ENCODE assay signal across 35 cellular contexts in the genomic region with DNA sequence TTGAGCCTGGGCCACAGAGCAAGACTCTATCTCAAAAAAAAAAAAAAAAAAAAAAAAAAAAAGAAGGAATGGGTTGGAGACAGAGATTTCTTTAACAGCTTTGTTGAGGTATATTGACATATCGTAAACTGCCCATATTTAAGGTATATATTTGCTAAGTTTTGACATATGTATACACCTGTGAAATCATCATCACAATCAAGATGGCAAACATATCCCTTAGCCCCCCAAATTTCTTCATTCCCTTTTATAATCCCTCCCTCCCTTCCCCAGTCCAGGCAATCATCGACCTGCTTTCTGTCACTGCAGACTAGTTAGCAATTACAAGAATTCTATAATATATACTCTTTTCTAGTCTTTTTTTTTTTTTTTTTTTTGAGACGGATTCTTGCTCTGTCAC.
"Had no signal": no experiment of that assay in that cellular context is flagged by ENCODE, and none has a peak within 500 bp of the region (broad histone marks: within the 10 kb centered on the region; RNA-seq: fewer than 3 reads in every experiment).

No MANE protein-coding gene starts in this region.

- H3K4me3 ChIP-seq: MG63 had no signal

- DNase-seq: Karpas-422, Kasumi-1, MG63, MM.1S, MV-4-11, NCI-H1048, NCI-H1092, NCI-H1092 treated with DMSO at 0.1 percent for 48 hours, NCI-H1105, NCI-H1105 treated with DMSO at 0.1 percent for 48 hours, NCI-H1417, NCI-H1417 treated with DMSO at 0.1 percent for 48 hours, NCI-H1436, NCI-H1436 treated with DMSO at 0.1 percent for 48 hours, NCI-H146, NCI-H1694, NCI-H1694 treated with DMSO at 0.1 percent for 48 hours, NCI-H187, NCI-H187 treated with DMSO at 0.1 percent for 48 hours, NCI-H1930, NCI-H2029, NCI-H2029 treated with DMSO at 0.1 percent for 48 hours, NCI-H2081, NCI-H2081 treated with DMSO at 0.1 percent for 48 hours, NCI-H2107, NCI-H2171, NCI-H2171 treated with DMSO at 0.1 percent for 48 hours, NCI-H2227 treated with DMSO at 0.1 percent for 48 hours, NCI-H226, NCI-H345, NCI-H446, NCI-H446 treated with DMSO at 0.1 percent for 48 hours, NCI-H510A, NCI-H510A treated with DMSO at 0.1 percent for 48 hours, NCI-H524 had no signal

- H3K27me3 ChIP-seq: MG63 had no signal

- H3K36me3 ChIP-seq: MG63 had no signal

- H3K9me3 ChIP-seq: MG63 had no signal
